In the genomic region with DNA sequence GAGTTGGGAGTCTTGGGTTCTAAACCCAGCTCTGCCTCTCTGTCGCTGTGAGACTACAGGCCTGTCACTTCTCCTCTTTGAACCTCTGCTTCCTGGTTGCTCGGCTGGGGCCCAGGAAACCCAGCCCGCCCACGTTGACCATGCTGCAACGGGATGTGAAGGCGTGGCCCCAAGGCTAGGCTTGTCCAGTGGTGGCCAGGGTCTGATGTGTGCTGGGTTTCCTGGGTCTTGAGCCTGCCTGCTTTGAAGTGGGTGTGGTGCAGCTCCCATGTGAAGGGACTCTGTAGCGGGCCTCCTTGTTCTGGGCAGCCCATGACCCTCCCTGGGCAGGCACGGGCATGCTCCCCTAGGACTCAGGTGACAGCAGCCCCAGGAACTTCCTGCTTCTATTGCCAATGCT, we compare ENCODE assay signal across 1 cellular context.
TF ChIP-seq lines count a peak whose summit lies in the region.

No MANE protein-coding gene starts in this region.

TF ChIP-seq in H1, 55 proteins besides CTCF, POLR2A, EP300 and RAD21 (continued from another document):
- no peak for TF ChIP-seq EGR1 (IDR thresholded peaks at IDR 0.05; ENCODE audit: borderline replicate concordance, low read depth, low read length)
- TF ChIP-seq POLR2AphosphoS5 (IDR thresholded peaks at IDR 0.05; ENCODE audit: low read depth, low read length) = no peak
- TF ChIP-seq CHD1 (IDR thresholded peaks at IDR 0.05; ENCODE audit: low read depth, low read length) = no peak
- no peak for TF ChIP-seq TCF12 (IDR thresholded peaks at IDR 0.05; ENCODE audit: low read depth, low read length)
- TF ChIP-seq SIN3A (conservative IDR thresholded peaks at IDR 0.05 in 1 of 2, IDR thresholded peaks at IDR 0.05 in 1 of 2; ENCODE audit: low read depth in 1 of 2, low read length in 2 of 2) = no peak
- TF ChIP-seq BRCA1 (IDR thresholded peaks at IDR 0.05; ENCODE audit: low read depth, low read length) = no peak
- no peak for TF ChIP-seq YY1 (IDR thresholded peaks at IDR 0.05; ENCODE audit: low read depth, low read length)
- no peak for TF ChIP-seq PHF8 (conservative IDR thresholded peaks at IDR 0.05; ENCODE audit: low read depth, low read length)
- no peak for TF ChIP-seq SIX5 (IDR thresholded peaks at IDR 0.05; ENCODE audit: low read depth, low read length)
- TF ChIP-seq TAF1 (IDR thresholded peaks at IDR 0.05; ENCODE audit: low read depth, low read length) = no peak
- no peak for TF ChIP-seq JUN (IDR thresholded peaks at IDR 0.05; ENCODE audit: low read depth, low read length)
